In genomic region chr17:81991684-81992513, GRCh38 we compare ENCODE assay signal across 9 cellular contexts. TPM values are rescaled to one million over a fixed set of nuclear protein-coding genes. Genes with fewer than 3 reads are reported as not detected.
DNase-seq lines count a peak whose midpoint lies in the region; ATAC-seq and TF ChIP-seq lines count a peak whose summit lies in the region.
"Had no signal": no experiment of that assay in that cellular context is flagged by ENCODE, and none has a peak within 500 bp of the region (broad histone marks: within the 10 kb centered on the region; RNA-seq: fewer than 3 reads in every experiment).

No MANE protein-coding gene starts in this region.

- peaks cover 0 to 19% (median 0%) of the 10 kb centered on the region in 3 donors for H3K36me3 Mint-ChIP-seq in naive thymus-derived CD8-positive, alpha-beta T cell
- H3K36me3 Mint-ChIP-seq: naive B cell had no signal

- peaks cover 4% of the 10 kb centered on the region for H3K36me3 ChIP-seq in kidney epithelial cell (ENCODE audit: control insufficient read depth, insufficient read depth, low read length)
- peaks cover 0 to 5% of the 10 kb centered on the region in 2 donors for H3K36me3 ChIP-seq in thyroid gland

- peak in 1 of 2 donors; percentile 33 for TF ChIP-seq POLR2A in thyroid gland (IDR thresholded peaks at IDR 0.05)

- WGBS in thyroid gland, 2 donors, result 28 to 44% methylated on average over 16 to 22 of the region's 41 CpGs

- no peaks in the 10 kb centered on the region for H3K27me3 Mint-ChIP-seq in naive thymus-derived CD8-positive, alpha-beta T cell
- H3K27me3 Mint-ChIP-seq: naive B cell had no signal

- peaks cover 36 to 48% of the 10 kb centered on the region in 2 donors for H3K4me1 ChIP-seq in thyroid gland

- H3K9me3 ChIP-seq in thyroid gland, result no peaks in the 10 kb centered on the region

- no peak for ATAC-seq in naive thymus-derived CD8-positive, alpha-beta T cell
- no peak for ATAC-seq in HG03571 (IDR thresholded peaks at IDR 0.05; ENCODE audit: unreplicated experiment)

- H3K4me3 ChIP-seq in cardiac fibroblast (replicated peaks in 1 of 2; ENCODE audit: low read depth in 2 of 2, low read length in 2 of 2) (no peak overlapping the region), kidney epithelial cell (ENCODE audit: low read depth, low read length) (no peak overlapping the region), thyroid gland (replicated peaks in 1 of 3) (no peak overlapping the region)

- POLR2A ChIA-PET in naive thymus-derived CD8-positive, alpha-beta T cell (lab: Charles Lee), result no interaction called here

- H3K4me3 Mint-ChIP-seq in naive thymus-derived CD8-positive, alpha-beta T cell, result no peak overlapping the region
- H3K4me3 Mint-ChIP-seq: naive B cell had no signal

- H3K27ac ChIP-seq in thyroid gland, result peak overlapping the region in 1 of 3 donors; percentile 12

- no peaks in the 10 kb centered on the region for H3K9me3 Mint-ChIP-seq in naive thymus-derived CD8-positive, alpha-beta T cell
- H3K9me3 Mint-ChIP-seq: naive B cell had no signal

- peaks cover 0 to 13% (median 7%) of the 10 kb centered on the region in 4 donors for H3K4me1 Mint-ChIP-seq in naive thymus-derived CD8-positive, alpha-beta T cell

- intact Hi-C loops in thyroid gland (cut with DNase I), result no loop called here

- no peak overlapping the region for H3K27ac Mint-ChIP-seq in naive thymus-derived CD8-positive, alpha-beta T cell
- H3K27ac Mint-ChIP-seq: naive B cell had no signal

- H3K27me3 ChIP-seq in kidney epithelial cell (ENCODE audit: control insufficient read depth, insufficient read depth, low read length) (no peaks in the 10 kb centered on the region), thyroid gland (no peaks in the 10 kb centered on the region)

- peak; percentile 57 for DNase-seq in NCI-H1092 (lab: John Stamatoyannopoulos, UW)
- peak; percentile 4 to 72 for DNase-seq in cardiac fibroblast (ENCODE audit: low read depth in 2 of 2)
- DNase-seq in kidney epithelial cell (ENCODE audit: low read depth), result peak; percentile 44
- DNase-seq in thyroid gland, result peak; percentile 93 to 94
- DNase-seq in naive thymus-derived CD8-positive, alpha-beta T cell, result no peak
- no peak for DNase-seq in activated T-cell treated with anti-CD3 and anti-CD28 coated beads, Interleukin-2, amount 50 U/mL, for 48 hours
- no peak for DNase-seq in OCI-M1 (lab: John Stamatoyannopoulos, UW)
- DNase-seq: naive B cell had no signal

- TF ChIP-seq CTCF in cardiac fibroblast (IDR thresholded peaks at IDR 0.05; ENCODE audit: low read depth, low read length), result no peak
- no peak for TF ChIP-seq CTCF in kidney epithelial cell (IDR thresholded peaks at IDR 0.05; ENCODE audit: insufficient read depth, low read length, poor library complexity, severe bottlenecking)
- peak in 1 of 6 experiments; percentile 6 for TF ChIP-seq CTCF in thyroid gland (IDR thresholded peaks at IDR 0.05)

RNA-seq across cellular contexts. Expression of gene ASPSCR1, which starts 14.5 kb away (rescaled TPM):
- 19.5 and 26.8 TPM in 2 replicates for total RNA-seq in kidney epithelial cell
- total RNA-seq in thyroid gland, result 10 to 100 TPM; 23.2 to 53.6 (median 35.7) TPM
- total RNA-seq in naive thymus-derived CD8-positive, alpha-beta T cell, result 10 to 100 TPM; 43.0 to 47.7 TPM
- 10 to 100 TPM; 28.1 to 33.4 (median 29.1) TPM for polyA plus RNA-seq in naive thymus-derived CD8-positive, alpha-beta T cell

RNA-seq across cellular contexts. Expression of gene CENPX, which starts 30.8 kb away (rescaled TPM):
- total RNA-seq in kidney epithelial cell, result 61.3 and 62.3 TPM in 2 replicates
- total RNA-seq in thyroid gland, result 10 to 100 TPM; 40.7 to 95.9 (median 78.0) TPM
- total RNA-seq in naive thymus-derived CD8-positive, alpha-beta T cell, result 10 to 100 TPM; 33.6 to 37.6 TPM
- polyA plus RNA-seq in naive thymus-derived CD8-positive, alpha-beta T cell, result 10 to 100 TPM; 42.7 to 63.0 (median 50.7) TPM

RNA-seq across cellular contexts. Expression of gene NOTUM, which starts 30.9 kb away (rescaled TPM):
- total RNA-seq in kidney epithelial cell (0.17 TPM in 1 of 2 replicates, not detected in the other), thyroid gland (under 1 TPM in 1 of 4 donors, not detected in 3; 0.40 TPM)
- not detected for total RNA-seq in naive thymus-derived CD8-positive, alpha-beta T cell
- not detected for polyA plus RNA-seq in naive thymus-derived CD8-positive, alpha-beta T cell

RNA-seq across cellular contexts. Expression of gene LRRC45, which starts 31.2 kb away (rescaled TPM):
- total RNA-seq in kidney epithelial cell (16.1 and 22.2 TPM in 2 replicates), thyroid gland (10 to 100 TPM; 15.3 to 33.0 (median 18.9) TPM)
- total RNA-seq in naive thymus-derived CD8-positive, alpha-beta T cell, result 10 to 100 TPM; 11.4 to 12.5 TPM
- 1 to 10 TPM; 2.7 to 6.0 (median 4.2) TPM for polyA plus RNA-seq in naive thymus-derived CD8-positive, alpha-beta T cell

RNA-seq across cellular contexts. Expression of gene RAC3, which starts 39.6 kb away (rescaled TPM):
- total RNA-seq in kidney epithelial cell, result 57.4 and 64.1 TPM in 2 replicates
- total RNA-seq in thyroid gland, result 10 to 100 TPM; 11.8 to 23.8 (median 14.4) TPM
- 1 to 10 TPM; 1.4 to 1.5 TPM for total RNA-seq in naive thymus-derived CD8-positive, alpha-beta T cell
- not detected for polyA plus RNA-seq in naive thymus-derived CD8-positive, alpha-beta T cell

Comparison
In these comparisons a context has a peak if more than half of its experiments do, and no peak if none do; other contexts are left out.
1. DNase-seq: peak in NCI-H1092 (single experiment), cardiac fibroblast (2 of 2), kidney epithelial cell (single experiment) and thyroid gland (2 of 2); none in naive thymus-derived CD8-positive, alpha-beta T cell (0 of 10), activated T-cell treated with anti-CD3 and anti-CD28 coated beads, Interleukin-2, amount 50 U/mL, for 48 hours (0 of 2) and OCI-M1 (single experiment).